ENCODE assay signal across 9 cellular contexts in the genomic region with DNA sequence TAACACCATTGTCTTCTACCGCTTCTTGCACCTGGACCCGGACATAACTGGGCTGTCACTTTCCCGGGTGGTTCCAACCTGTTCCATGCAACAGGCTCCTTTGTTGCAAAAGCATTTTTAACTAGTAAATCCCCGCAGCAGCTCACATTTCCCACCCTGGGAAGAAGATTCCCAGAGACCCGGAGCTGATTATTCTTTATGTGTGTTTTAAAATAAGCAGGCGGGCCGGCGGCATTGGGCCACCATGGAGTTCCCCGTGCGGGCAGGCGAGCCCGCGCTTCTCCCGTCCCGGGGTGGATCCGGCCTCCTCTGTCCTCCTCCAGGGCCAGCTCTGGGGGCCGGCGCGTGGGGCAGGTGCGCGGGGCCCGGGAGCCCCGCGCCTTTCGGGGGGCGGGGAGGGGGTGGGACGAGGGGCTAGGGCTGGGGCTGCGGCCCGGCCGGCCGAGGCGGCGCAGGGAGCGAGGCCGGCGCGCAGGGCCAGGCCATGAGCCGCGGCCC. TPM values are rescaled to one million over a fixed set of nuclear protein-coding genes. Genes with fewer than 3 reads are reported as not detected.
DNase-seq lines count a peak whose midpoint lies in the region; ATAC-seq, FAIRE-seq and TF ChIP-seq lines count a peak whose summit lies in the region.
"Had no signal": no experiment of that assay in that cellular context is flagged by ENCODE, and none has a peak within 500 bp of the region (broad histone marks: within the 10 kb centered on the region; RNA-seq: fewer than 3 reads in every experiment).

No MANE protein-coding gene starts in this region.

- TF ChIP-seq CTCF in SK-N-SH (IDR thresholded peaks at IDR 0.05), result no peak
- no peak for TF ChIP-seq CTCF in SU-DHL-6 (IDR thresholded peaks at IDR 0.05; ENCODE audit: insufficient read depth, low read length, poor library complexity, severe bottlenecking)
- TF ChIP-seq CTCF in epithelial cell of proximal tubule (conservative IDR thresholded peaks at IDR 0.05; ENCODE audit: low read depth, low read length), result no peak
- no peak for TF ChIP-seq CTCF in pancreas (IDR thresholded peaks at IDR 0.05)

- H3K9me2 ChIP-seq in SK-N-SH (no peaks in the 10 kb centered on the region), SU-DHL-6 (replicated peaks; ENCODE audit: insufficient read depth, low read length) (no peaks in the 10 kb centered on the region)

- no peak for TF ChIP-seq EP300 in SK-N-SH (IDR thresholded peaks at IDR 0.05; ENCODE audit: borderline replicate concordance in 1 of 2, low read depth in 1 of 2, low read length in 1 of 2)

- CTCF ChIA-PET in SK-N-SH (lab: Yijun Ruan, JAX), result no interaction called here

- H3F3A ChIP-seq in SK-N-SH (replicated peaks; ENCODE audit: insufficient read depth), result peaks cover 21% of the 10 kb centered on the region
- peaks cover 25% of the 10 kb centered on the region for H3F3A ChIP-seq in SU-DHL-6 (ENCODE audit: insufficient read depth)

- no peak overlapping the region; a peak in 1 of 4 replicates for H3K27ac ChIP-seq in SK-N-SH (ENCODE audit: low read depth in 2 of 2, low read length in 1 of 2)
- H3K27ac ChIP-seq in SU-DHL-6 (ENCODE audit: low read depth, low read length), result no peak overlapping the region
- no peak overlapping the region for H3K27ac ChIP-seq in pancreas

- H3K4me3 ChIP-seq in SK-N-SH (ENCODE audit: low read depth in 2 of 2, low read length in 1 of 2) (peak overlapping the region; percentile 89 to 90), SU-DHL-6 (ENCODE audit: insufficient read depth, low read length, poor library complexity, severe bottlenecking) (peak overlapping the region; percentile 95), epithelial cell of proximal tubule (ENCODE audit: low read depth, low read length) (peak overlapping the region; percentile 88), pancreas (peak overlapping the region; percentile 14 to 89 (median 84))

- H3K4me2 ChIP-seq in SK-N-SH, result peak overlapping the region; percentile 99
- H3K4me2 ChIP-seq in SU-DHL-6 (ENCODE audit: low read depth, low read length, poor library complexity, severe bottlenecking), result peak overlapping the region; percentile 98

- H3K36me3 ChIP-seq in SK-N-SH (replicated peaks in 1 of 2; ENCODE audit: control insufficient read depth in 1 of 2, insufficient read depth in 2 of 2, low read length in 1 of 2) (peaks cover 9 to 25% of the 10 kb centered on the region in 2 experiments), SU-DHL-6 (ENCODE audit: low read length) (no peaks in the 10 kb centered on the region), pancreas (no peaks in the 10 kb centered on the region)

- H3K9ac ChIP-seq in SK-N-SH, result peak overlapping the region; percentile 78
- H3K9ac ChIP-seq in SU-DHL-6 (ENCODE audit: low read length), result peak overlapping the region; percentile 97

- POLR2A ChIA-PET in SK-N-SH (lab: Yijun Ruan, JAX), result no interaction called here

- H3K79me2 ChIP-seq in SK-N-SH (ENCODE audit: insufficient read depth) (peaks cover 71% of the 10 kb centered on the region), SU-DHL-6 (ENCODE audit: insufficient read depth, low read length) (peaks cover 35% of the 10 kb centered on the region)

- FAIRE-seq in pancreas (lab: Jason Lieb, UNC), result no peak
- FAIRE-seq: G401.6 had no signal

- TF ChIP-seq RAD21 in SK-N-SH (IDR thresholded peaks at IDR 0.05; ENCODE audit: low read length), result no peak

- H4K20me1 ChIP-seq in SK-N-SH (ENCODE audit: insufficient read depth) (peaks cover 7% of the 10 kb centered on the region), SU-DHL-6 (ENCODE audit: low read depth, low read length) (peaks cover 4% of the 10 kb centered on the region; the same call in 1 of the 2 replicates)

- H3K4me1 ChIP-seq in SK-N-SH (ENCODE audit: control insufficient read depth in 1 of 2, insufficient read depth in 2 of 2, low read depth in 1 of 2, low read length in 1 of 2) (peaks cover 15 to 31% of the 10 kb centered on the region in 2 experiments; a peak in 2 of 4 replicates), pancreas (peaks cover 7 to 24% (median 11%) of the 10 kb centered on the region in 3 donors)

- H3K9me3 ChIP-seq in SK-N-SH, result no peaks in the 10 kb centered on the region
- H3K9me3 ChIP-seq in SU-DHL-6 (ENCODE audit: insufficient read depth, low read length), result no peaks in the 10 kb centered on the region
- H3K9me3 ChIP-seq in pancreas, result no peaks in the 10 kb centered on the region

- H3K27me3 ChIP-seq in SK-N-SH (ENCODE audit: insufficient read depth) (no peaks in the 10 kb centered on the region), SU-DHL-6 (ENCODE audit: low read length) (no peaks in the 10 kb centered on the region), pancreas (no peaks in the 10 kb centered on the region)

- intact Hi-C loops in pancreas (cut with DNase I), result no loop called here

- H2AFZ ChIP-seq in SK-N-SH (ENCODE audit: low read depth) (no peak overlapping the region), SU-DHL-6 (ENCODE audit: low read depth, low read length, severe bottlenecking) (no peak overlapping the region)

- WGBS in SK-N-SH (ENCODE audit: low lambda C conversion rate), result under 1% methylated on average over 8 of the region's 39 CpGs
- WGBS in pancreas, 2 donors, result 1% methylated on average over 33 to 39 of the region's 39 CpGs

- ATAC-seq in SK-N-SH treated with all-trans-retinoic acid at 6 μM for 48 hours (no peak), pancreas (no peak), HG02571 (IDR thresholded peaks at IDR 0.05; ENCODE audit: unreplicated experiment) (no peak)

- no peak for DNase-seq in SK-N-SH
- DNase-seq in epithelial cell of proximal tubule (ENCODE audit: low read depth), result no peak
- DNase-seq in pancreas, result peak in 3 of 6 donors; percentile 22 to 66 (median 45)
- DNase-seq in SHP77 treated with DMSO at 0.1 percent for 48 hours (lab: John Stamatoyannopoulos, UW), result no peak
- DNase-seq in NCI-H526 treated with DMSO at 0.1 percent for 48 hours (lab: John Stamatoyannopoulos, UW), result no peak

TF ChIP-seq in SK-N-SH, 30 proteins besides CTCF, POLR2A, EP300 and RAD21 (continues in another document):
- TF ChIP-seq MXI1 (IDR thresholded peaks at IDR 0.05; ENCODE audit: low read depth, low read length), result no peak

TF ChIP-seq in SK-N-SH treated with all-trans-retinoic acid at 6 μM for 48 hours, 23 proteins besides CTCF, POLR2A, EP300 and RAD21:
- TF ChIP-seq PATZ1 (CRISPR knock-in tag; IDR thresholded peaks at IDR 0.05; ENCODE audit: borderline replicate concordance) (no peak), RARB (CRISPR knock-in tag; IDR thresholded peaks at IDR 0.05) (no peak), OSR1 (CRISPR knock-in tag; IDR thresholded peaks at IDR 0.05) (no peak), ZFP30 (CRISPR knock-in tag; IDR thresholded peaks at IDR 0.05) (no peak), ZC3H10 (CRISPR knock-in tag; IDR thresholded peaks at IDR 0.05) (no peak), ZNF70 (CRISPR knock-in tag; IDR thresholded peaks at IDR 0.05) (no peak), ARNTL (CRISPR knock-in tag; IDR thresholded peaks at IDR 0.05; ENCODE audit: borderline replicate concordance, low read depth) (no peak), GLIS3 (CRISPR knock-in tag; IDR thresholded peaks at IDR 0.05) (no peak), TOX (CRISPR knock-in tag; IDR thresholded peaks at IDR 0.05; ENCODE audit: borderline replicate concordance) (no peak), ZNF565 (CRISPR knock-in tag; conservative IDR thresholded peaks at IDR 0.05; ENCODE audit: low read depth) (no peak), ESRRG (CRISPR knock-in tag; IDR thresholded peaks at IDR 0.05) (no peak), CSDC2 (CRISPR knock-in tag; IDR thresholded peaks at IDR 0.05) (no peak), TCF4 (CRISPR knock-in tag; IDR thresholded peaks at IDR 0.05; ENCODE audit: borderline replicate concordance) (no peak)
- TF ChIP-seq, protein P1, sequence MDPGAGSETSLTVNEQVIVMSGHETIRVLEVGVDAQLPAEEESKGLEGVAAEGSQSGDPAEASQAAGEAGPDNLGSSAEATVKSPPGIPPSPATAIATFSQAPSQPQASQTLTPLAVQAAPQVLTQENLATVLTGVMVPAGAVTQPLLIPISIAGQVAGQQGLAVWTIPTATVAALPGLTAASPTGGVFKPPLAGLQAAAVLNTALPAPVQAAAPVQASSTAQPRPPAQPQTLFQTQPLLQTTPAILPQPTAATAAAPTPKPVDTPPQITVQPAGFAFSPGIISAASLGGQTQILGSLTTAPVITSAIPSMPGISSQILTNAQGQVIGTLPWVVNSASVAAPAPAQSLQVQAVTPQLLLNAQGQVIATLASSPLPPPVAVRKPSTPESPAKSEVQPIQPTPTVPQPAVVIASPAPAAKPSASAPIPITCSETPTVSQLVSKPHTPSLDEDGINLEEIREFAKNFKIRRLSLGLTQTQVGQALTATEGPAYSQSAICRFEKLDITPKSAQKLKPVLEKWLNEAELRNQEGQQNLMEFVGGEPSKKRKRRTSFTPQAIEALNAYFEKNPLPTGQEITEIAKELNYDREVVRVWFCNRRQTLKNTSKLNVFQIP (CRISPR knock-in tag; IDR thresholded peaks at IDR 0.05; ENCODE audit: borderline replicate concordance, low read depth), result no peak
TF ChIP-seq in SK-N-SH treated with all-trans-retinoic acid at 6 μM for 48 hours: peak in this region for 0.

RNA-seq across cellular contexts. Expression of gene CRAMP1, which starts 1.6 kb away (rescaled TPM):
- polyA plus RNA-seq in SK-N-SH (2012; rRNA removed) (7.6 and 9.5 TPM in 2 replicates), pancreas (10 to 100 TPM in 1 of 2 donors, 1 to 10 TPM in 1; 9.0 to 16.2 TPM)
- 4.7 and 6.0 TPM in 2 replicates for polyA plus RNA-seq in SK-N-SH (2012; cell fraction: cytosol; rRNA removed)
- polyA plus RNA-seq in SK-N-SH (2012; cell fraction: nucleus; rRNA removed), result 27.1 and 29.5 TPM in 2 replicates
- total RNA-seq in epithelial cell of proximal tubule (6.9 and 8.0 TPM in 2 replicates), pancreas (10 to 100 TPM in 1 of 6 donors, 1 to 10 TPM in 5; 4.6 to 13.8 (median 6.7) TPM)

RNA-seq across cellular contexts. Expression of gene IFT140, which starts 1.9 kb away (rescaled TPM):
- polyA plus RNA-seq in SK-N-SH (2012; rRNA removed) (13.5 and 19.3 TPM in 2 replicates), pancreas (10 to 100 TPM; 18.3 to 24.3 TPM)
- 6.3 and 10.2 TPM in 2 replicates for polyA plus RNA-seq in SK-N-SH (2012; cell fraction: cytosol; rRNA removed)
- 49.5 and 52.7 TPM in 2 replicates for polyA plus RNA-seq in SK-N-SH (2012; cell fraction: nucleus; rRNA removed)
- total RNA-seq in epithelial cell of proximal tubule (4.6 and 12.5 TPM in 2 replicates), pancreas (10 to 100 TPM in 5 of 6 donors, 1 to 10 TPM in 1; 7.8 to 20.7 (median 10.4) TPM)
